1 cellular context compared by ENCODE assay signal in genomic region chr15:89777073-89777820, GRCh38.
TF ChIP-seq lines count a peak whose summit lies in the region.

No MANE protein-coding gene starts in this region.

TF ChIP-seq in GM12878, 131 proteins besides CTCF, POLR2A, EP300 and RAD21:
- TF ChIP-seq USF1 (IDR thresholded peaks at IDR 0.05; ENCODE audit: borderline replicate concordance, extremely low read length, insufficient read depth, low read depth, low read length) (no peak), EZH2 (IDR thresholded peaks at IDR 0.05; ENCODE audit: borderline replicate concordance, control insufficient read depth, low read depth, low read length) (no peak), NFXL1 (IDR thresholded peaks at IDR 0.05; ENCODE audit: borderline replicate concordance) (no peak), ESRRA (IDR thresholded peaks at IDR 0.05; ENCODE audit: low read length) (no peak)
